Comparison of ENCODE assay signal across 24 cellular contexts in the genomic region with DNA sequence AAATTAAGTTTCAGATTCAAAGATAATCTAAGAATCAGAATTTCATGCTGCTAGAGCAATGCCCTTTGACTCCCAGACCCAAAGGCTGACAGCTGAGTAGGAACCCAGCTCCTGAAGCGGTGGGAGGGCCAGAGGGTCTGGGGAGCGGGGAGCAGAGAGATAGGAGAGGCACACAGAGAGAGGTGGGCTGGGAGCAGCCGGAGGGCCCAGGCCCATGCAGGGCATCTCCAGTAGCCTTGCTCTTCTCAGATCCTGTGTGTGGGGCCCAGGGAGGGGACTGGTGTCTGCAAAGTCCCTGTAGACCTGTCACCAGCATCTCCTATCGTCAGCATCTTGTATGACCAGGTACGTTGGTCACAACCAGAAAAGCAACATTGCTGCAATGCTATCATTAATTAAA.
DNase-seq lines count a peak whose midpoint lies in the region; ATAC-seq and TF ChIP-seq lines count a peak whose summit lies in the region.
"Had no signal": no experiment of that assay in that cellular context is flagged by ENCODE, and none has a peak within 500 bp of the region (broad histone marks: within the 10 kb centered on the region; RNA-seq: fewer than 3 reads in every experiment).

No MANE protein-coding gene starts in this region.

- no peaks in the 10 kb centered on the region for H3K4me1 Mint-ChIP-seq in stimulated activated naive B cell treated with anti-CD40 and anti-IgM and Interleukin-4, amounts not matched to agents 10 μg/mL and 1 μg/mL and 100 μg/mL, for 72 hours
- H3K4me1 Mint-ChIP-seq: CD14-positive monocyte; CD4-positive, alpha-beta memory T cell; CD4-positive, CD25-positive, alpha-beta regulatory T cell; CD8-positive, alpha-beta memory T cell had no signal

- H3K27me3 Mint-ChIP-seq in stimulated activated naive B cell treated with anti-CD40 and anti-IgM and Interleukin-4, amounts not matched to agents 10 μg/mL and 1 μg/mL and 100 μg/mL, for 72 hours = peaks cover 16 to 30% of the 10 kb centered on the region in 2 donors

- no peak overlapping the region for H2AFZ ChIP-seq in osteoblast (ENCODE audit: low read length)

- TF ChIP-seq CTCF in RWPE2 (IDR thresholded peaks at IDR 0.05; ENCODE audit: poor library complexity, severe bottlenecking) (no peak), osteoblast (IDR thresholded peaks at IDR 0.05; ENCODE audit: extremely low read depth, low read depth, low read length) (no peak)

- no peaks in the 10 kb centered on the region for H3K27me3 ChIP-seq in H7 (ENCODE audit: control insufficient read depth, insufficient read depth, low read length)
- no peaks in the 10 kb centered on the region for H3K27me3 ChIP-seq in RWPE2 (ENCODE audit: insufficient read depth, poor library complexity, severe bottlenecking)
- H3K27me3 ChIP-seq in osteoblast (ENCODE audit: insufficient read depth, low read length) = peaks cover 2% of the 10 kb centered on the region
- H3K27me3 ChIP-seq: BE2C, BLaER1 had no signal

- H4K20me1 ChIP-seq in osteoblast (ENCODE audit: insufficient read depth, low read length) = no peaks in the 10 kb centered on the region
- H4K20me1 ChIP-seq: BLaER1 had no signal

- H3K36me3 ChIP-seq in H7 (replicated peaks; ENCODE audit: control insufficient read depth, insufficient read depth, low read length) = no peaks in the 10 kb centered on the region
- no peaks in the 10 kb centered on the region for H3K36me3 ChIP-seq in RWPE2 (ENCODE audit: low read depth)
- H3K36me3 ChIP-seq in osteoblast (ENCODE audit: insufficient read depth, low read length) = no peaks in the 10 kb centered on the region
- H3K36me3 ChIP-seq: BE2C, BLaER1 had no signal

- no peak overlapping the region for H3K4me3 Mint-ChIP-seq in stimulated activated naive B cell treated with anti-CD40 and anti-IgM and Interleukin-4, amounts not matched to agents 10 μg/mL and 1 μg/mL and 100 μg/mL, for 72 hours
- H3K4me3 Mint-ChIP-seq: CD14-positive monocyte; CD4-positive, alpha-beta memory T cell; CD4-positive, CD25-positive, alpha-beta regulatory T cell; CD8-positive, alpha-beta memory T cell had no signal

- H3K4me1 ChIP-seq in RWPE2 (ENCODE audit: insufficient read depth, poor library complexity, severe bottlenecking) (peaks cover 8% of the 10 kb centered on the region), osteoblast (ENCODE audit: insufficient read depth, low read length) (no peaks in the 10 kb centered on the region)
- H3K4me1 ChIP-seq: BE2C had no signal

- peak; percentile 20 for DNase-seq in H7
- DNase-seq in RWPE2 (ENCODE audit: low spot score) = peak; percentile 29
- peak; percentile 49 for DNase-seq in osteoblast (ENCODE audit: insufficient read length, low spot score, missing footprints)
- DNase-seq in NCI-H2171 treated with DMSO at 0.1 percent for 48 hours (lab: John Stamatoyannopoulos, UW) = no peak
- DNase-seq in stimulated activated naive B cell treated with anti-CD40 and anti-IgM and Interleukin-4, amounts not matched to agents 10 μg/mL and 1 μg/mL and 100 μg/mL, for 72 hours = no peak
- DNase-seq: 8988T; ACHN; BE2C; C1 segment of cervical spinal cord; CD4-positive, CD25-positive, alpha-beta regulatory T cell; CD8-positive, alpha-beta memory T cell; COR-L47; DMS 273 treated with DMSO at 0.1 percent for 48 hours; DMS153; DMS53; DMS79; DND-41; EL; GDM1 had no signal

- H3K27ac ChIP-seq in RWPE2 (ENCODE audit: poor library complexity, severe bottlenecking) = no peak overlapping the region
- H3K27ac ChIP-seq in osteoblast (ENCODE audit: low read depth, low read length) = no peak overlapping the region
- H3K27ac ChIP-seq: BLaER1 had no signal

- no peaks in the 10 kb centered on the region for H3K9me3 Mint-ChIP-seq in stimulated activated naive B cell treated with anti-CD40 and anti-IgM and Interleukin-4, amounts not matched to agents 10 μg/mL and 1 μg/mL and 100 μg/mL, for 72 hours
- H3K9me3 Mint-ChIP-seq: CD4-positive, alpha-beta memory T cell; CD4-positive, CD25-positive, alpha-beta regulatory T cell; CD8-positive, alpha-beta memory T cell had no signal

- H3K27ac Mint-ChIP-seq in stimulated activated naive B cell treated with anti-CD40 and anti-IgM and Interleukin-4, amounts not matched to agents 10 μg/mL and 1 μg/mL and 100 μg/mL, for 72 hours = no peak overlapping the region
- H3K27ac Mint-ChIP-seq: CD14-positive monocyte; CD4-positive, alpha-beta memory T cell; CD4-positive, CD25-positive, alpha-beta regulatory T cell had no signal

- H3K79me2 ChIP-seq in osteoblast (ENCODE audit: insufficient read depth, low read length) = no peaks in the 10 kb centered on the region

- H3K9me3 ChIP-seq in RWPE2 (ENCODE audit: severe bottlenecking) = no peaks in the 10 kb centered on the region
- no peaks in the 10 kb centered on the region for H3K9me3 ChIP-seq in osteoblast (ENCODE audit: low read depth, low read length)
- H3K9me3 ChIP-seq: BE2C, BLaER1 had no signal

- no peaks in the 10 kb centered on the region for H3K36me3 Mint-ChIP-seq in stimulated activated naive B cell treated with anti-CD40 and anti-IgM and Interleukin-4, amounts not matched to agents 10 μg/mL and 1 μg/mL and 100 μg/mL, for 72 hours
- H3K36me3 Mint-ChIP-seq: CD14-positive monocyte; CD4-positive, alpha-beta memory T cell; CD4-positive, CD25-positive, alpha-beta regulatory T cell; CD8-positive, alpha-beta memory T cell had no signal

- ATAC-seq in RWPE2 (ENCODE audit: low read depth) = no peak
- no peak for ATAC-seq in GM21717 (IDR thresholded peaks at IDR 0.05; ENCODE audit: unreplicated experiment)
- no peak for ATAC-seq in stimulated activated naive B cell treated with anti-CD40 and anti-IgM and Interleukin-4, amounts not matched to agents 10 μg/mL and 1 μg/mL and 100 μg/mL, for 72 hours (replicated peaks)
- ATAC-seq: GM12878 had no signal

- H3K4me3 ChIP-seq in H7 (ENCODE audit: insufficient read depth, low read depth, low read length) (no peak overlapping the region), RWPE2 (ENCODE audit: severe bottlenecking) (no peak overlapping the region), osteoblast (ENCODE audit: insufficient read depth, low read length) (no peak overlapping the region)
- H3K4me3 ChIP-seq: BLaER1, GM12878 had no signal

- no peak overlapping the region for H3K4me2 ChIP-seq in osteoblast (ENCODE audit: insufficient read depth, low read length)
- H3K4me2 ChIP-seq: BLaER1 had no signal

Comparison
In these comparisons a context has a peak if more than half of its experiments do, and no peak if none do; other contexts are left out.
1. DNase-seq: peak in H7 (single experiment), RWPE2 (single experiment) and osteoblast (single experiment); none in NCI-H2171 treated with DMSO at 0.1 percent for 48 hours (single experiment) and stimulated activated naive B cell treated with anti-CD40 and anti-IgM and Interleukin-4, amounts not matched to agents 10 μg/mL and 1 μg/mL and 100 μg/mL, for 72 hours (single experiment).